2 cellular contexts compared by ENCODE assay signal in genomic region chr18:45814733-45815132, GRCh38. TPM values are rescaled to one million over a fixed set of nuclear protein-coding genes. Genes with fewer than 3 reads are reported as not detected.
"Had no signal": no experiment of that assay in that cellular context is flagged by ENCODE, and none has a peak within 500 bp of the region (broad histone marks: within the 10 kb centered on the region; RNA-seq: fewer than 3 reads in every experiment).

No MANE protein-coding gene starts in this region.

RNA-seq across cellular contexts. Expression of gene SIGLEC15, which starts 10.7 kb away (rescaled TPM):
- total RNA-seq: GM23338, H7 had no signal
